ENCODE assay signal across 28 cellular contexts in genomic region chr3:126485131-126485530, GRCh38. TPM values are rescaled to one million over a fixed set of nuclear protein-coding genes. Genes with fewer than 3 reads are reported as not detected.
"Had no signal": no experiment of that assay in that cellular context is flagged by ENCODE, and none has a peak within 500 bp of the region (broad histone marks: within the 10 kb centered on the region; RNA-seq: fewer than 3 reads in every experiment).

No MANE protein-coding gene starts in this region.

- H3K4me1 ChIP-seq: gastroesophageal sphincter, transverse colon had no signal

- H3K27me3 ChIP-seq: heart right ventricle, left lung, right atrium auricular region, transverse colon had no signal

- FAIRE-seq: endothelial cell of umbilical vein had no signal

- H3K36me3 ChIP-seq: esophagus muscularis mucosa, gastroesophageal sphincter, heart right ventricle, left lung, right atrium auricular region, transverse colon had no signal

- DNase-seq: activated CD4-positive, alpha-beta T cell treated with anti-CD3 and anti-CD28 coated beads for 36 hours; activated CD4-positive, alpha-beta T cell treated with anti-CD3 and anti-CD28 coated beads, Interleukin-2, amount 50 U/mL, for 48 hours; activated gamma-delta T cell treated with Interleukin-2 at 50 U/mL for 16 hours; activated T-cell treated with anti-CD3 and anti-CD28 coated beads for 4 hours; effector CD8-positive, alpha-beta T cell; heart right ventricle; islet precursor cell; stimulated activated CD4-positive, alpha-beta T cell treated with anti-CD3 and anti-CD28 coated beads, Interleukin-15, amount 100 ng/mL, for 24 hours; stimulated activated CD4-positive, alpha-beta T cell treated with anti-CD3 and anti-CD28 coated beads, Interleukin-2, amount 100 ng/mL, for 48 hours; T-helper 2 cell; transverse colon had no signal

- ATAC-seq: activated CD4-positive, alpha-beta T cell treated with anti-CD3 and anti-CD28 coated beads for 36 hours; gastroesophageal sphincter; heart right ventricle; left lung had no signal

- H3K27ac Mint-ChIP-seq: activated CD4-positive, alpha-beta T cell treated with anti-CD3 and anti-CD28 coated beads for 36 hours; activated naive CD8-positive, alpha-beta T cell; activated T-helper 1 cell treated with anti-CD3 and anti-CD28 coated beads, Interleukin-12 subunit alpha, Interleukin-12 subunit beta, Interleukin-2, Interleukin-4 antibody, amounts not matched to agents 30 ng/mL and 10 ng/mL and 1 ng/mL, durations not matched to agents 14 hours and 24 hours and 36 hours; dendritic cell treated with granulocyte-macrophage colony-stimulating factor and Interleukin-4, amounts not matched to agents 40 ng/mL and 50 ng/mL, for 4 days; mesothelial cell of epicardium; nephron; progenitor cell of endocrine pancreas; stimulated activated naive CD8-positive, alpha-beta T cell treated with anti-CD3 and anti-CD28 coated beads, Interleukin-15, Interleukin-2, amounts not matched to agents 100 ng/mL and 50 ng/mL, for 24 hours had no signal

- H3K4me3 Mint-ChIP-seq: activated CD4-positive, alpha-beta T cell treated with anti-CD3 and anti-CD28 coated beads for 36 hours; activated naive CD8-positive, alpha-beta T cell; activated T-helper 1 cell treated with anti-CD3 and anti-CD28 coated beads, Interleukin-12 subunit alpha, Interleukin-12 subunit beta, Interleukin-2, Interleukin-4 antibody, amounts not matched to agents 30 ng/mL and 10 ng/mL and 1 ng/mL, durations not matched to agents 14 hours and 24 hours and 36 hours; dendritic cell treated with granulocyte-macrophage colony-stimulating factor and Interleukin-4, amounts not matched to agents 40 ng/mL and 50 ng/mL, for 4 days; mesothelial cell of epicardium; nephron; stimulated activated naive CD8-positive, alpha-beta T cell treated with anti-CD3 and anti-CD28 coated beads, Interleukin-15, Interleukin-2, amounts not matched to agents 100 ng/mL and 50 ng/mL, for 24 hours had no signal

- H3K27me3 Mint-ChIP-seq: activated CD4-positive, alpha-beta T cell treated with anti-CD3 and anti-CD28 coated beads for 36 hours; activated naive CD8-positive, alpha-beta T cell; stimulated activated naive CD8-positive, alpha-beta T cell treated with anti-CD3 and anti-CD28 coated beads, Interleukin-15, Interleukin-2, amounts not matched to agents 100 ng/mL and 50 ng/mL, for 24 hours had no signal

- H3K9me3 Mint-ChIP-seq: activated T-helper 1 cell treated with anti-CD3 and anti-CD28 coated beads, Interleukin-12 subunit alpha, Interleukin-12 subunit beta, Interleukin-2, Interleukin-4 antibody, amounts not matched to agents 30 ng/mL and 10 ng/mL and 1 ng/mL, durations not matched to agents 14 hours and 24 hours and 36 hours; dendritic cell treated with granulocyte-macrophage colony-stimulating factor and Interleukin-4, amounts not matched to agents 40 ng/mL and 50 ng/mL, for 4 days; mesothelial cell of epicardium; nephron; stimulated activated naive CD8-positive, alpha-beta T cell treated with anti-CD3 and anti-CD28 coated beads, Interleukin-15, Interleukin-2, amounts not matched to agents 100 ng/mL and 50 ng/mL, for 24 hours had no signal

- H3K36me3 Mint-ChIP-seq: activated naive CD8-positive, alpha-beta T cell; mesothelial cell of epicardium had no signal

- H3K9me3 ChIP-seq: esophagus muscularis mucosa, gastroesophageal sphincter, heart right ventricle, left lung, right atrium auricular region, transverse colon had no signal

- H3K27ac ChIP-seq: esophagus muscularis mucosa, gastroesophageal sphincter, heart right ventricle, left lung, right atrium auricular region, skin epidermis, transverse colon had no signal

- H3K4me3 ChIP-seq: esophagus muscularis mucosa, gastroesophageal sphincter, heart right ventricle, left lung, right atrium auricular region, skin epidermis, transverse colon had no signal

RNA-seq across cellular contexts. Expression of gene UROC1, which starts 32.4 kb away (rescaled TPM):
- total RNA-seq: activated CD4-positive, alpha-beta T cell treated with anti-CD3 and anti-CD28 coated beads for 36 hours; activated T-helper 1 cell treated with anti-CD3 and anti-CD28 coated beads, Interleukin-12 subunit alpha, Interleukin-12 subunit beta, Interleukin-2, Interleukin-4 antibody, amounts not matched to agents 30 ng/mL and 10 ng/mL and 1 ng/mL, durations not matched to agents 14 hours and 24 hours and 36 hours; bronchial epithelial cell; endothelial cell of umbilical vein; esophagus muscularis mucosa; gastroesophageal sphincter; heart right ventricle; left lung; lung microvascular endothelial cell; mesothelial cell of epicardium; omental fat pad; progenitor cell of endocrine pancreas; right atrium auricular region; transverse colon had no signal
- polyA plus RNA-seq: endothelial cell of umbilical vein had no signal

RNA-seq across cellular contexts. Expression of gene CHST13, which starts 38.8 kb away (rescaled TPM):
- total RNA-seq: activated CD4-positive, alpha-beta T cell treated with anti-CD3 and anti-CD28 coated beads for 36 hours; activated T-helper 1 cell treated with anti-CD3 and anti-CD28 coated beads, Interleukin-12 subunit alpha, Interleukin-12 subunit beta, Interleukin-2, Interleukin-4 antibody, amounts not matched to agents 30 ng/mL and 10 ng/mL and 1 ng/mL, durations not matched to agents 14 hours and 24 hours and 36 hours; bronchial epithelial cell; cerebellum; endothelial cell of umbilical vein; lung microvascular endothelial cell; mesothelial cell of epicardium had no signal
